11 cellular contexts compared by ENCODE assay signal in the genomic region with DNA sequence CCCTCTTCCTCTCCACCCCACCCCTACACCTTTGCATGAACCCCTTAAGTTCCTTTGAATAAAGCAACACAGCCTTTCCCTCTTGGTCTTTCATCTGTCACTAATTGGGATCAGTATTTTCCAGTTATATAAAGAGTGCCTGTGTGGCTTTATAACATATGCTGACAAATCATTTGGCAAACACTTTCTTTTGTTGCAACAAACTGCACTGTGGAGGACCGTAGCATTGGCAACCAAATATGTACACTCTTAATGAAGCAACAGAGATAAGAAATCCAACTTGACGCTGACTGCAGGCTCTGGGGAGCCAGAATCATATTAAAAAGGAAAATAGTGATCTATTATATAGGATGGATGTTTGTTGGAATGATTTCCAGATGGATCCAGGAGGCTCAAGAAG.
DNase-seq lines count a peak whose midpoint lies in the region; ATAC-seq and TF ChIP-seq lines count a peak whose summit lies in the region.
"Had no signal": no experiment of that assay in that cellular context is flagged by ENCODE, and none has a peak within 500 bp of the region (broad histone marks: within the 10 kb centered on the region; RNA-seq: fewer than 3 reads in every experiment).

No MANE protein-coding gene starts in this region.

- no peaks in the 10 kb centered on the region for H3K36me3 ChIP-seq in muscle layer of duodenum (ENCODE audit: control insufficient read depth in 1 of 2, insufficient read depth in 2 of 2, low read length in 2 of 2)

- no peak for TF ChIP-seq CTCF in AG04450 (IDR thresholded peaks at IDR 0.05; ENCODE audit: low read depth, low read length)
- no peak for TF ChIP-seq CTCF in epithelial cell of esophagus (IDR thresholded peaks at IDR 0.05; ENCODE audit: insufficient read depth, low read depth, low read length, missing control alignments)

- no peaks in the 10 kb centered on the region for H3K9me3 ChIP-seq in AG04450 (ENCODE audit: control insufficient read depth, insufficient read depth, low read length)
- no peaks in the 10 kb centered on the region for H3K9me3 ChIP-seq in muscle layer of duodenum (ENCODE audit: control insufficient read depth in 1 of 2, low read length in 2 of 2)

- peak; percentile 36 for DNase-seq in AG04450 (ENCODE audit: low read depth, low spot score)
- DNase-seq in NCI-H2029 treated with DMSO at 0.1 percent for 48 hours (lab: John Stamatoyannopoulos, UW) = peak; percentile 36
- DNase-seq in epithelial cell of esophagus (ENCODE audit: low read depth) = peak; percentile 60
- DNase-seq in activated T-cell treated with anti-CD3 and anti-CD28 coated beads for 4 hours = no peak
- no peak for DNase-seq in NCI-H2196 (lab: John Stamatoyannopoulos, UW; ENCODE audit: unreplicated experiment)
- DNase-seq in stimulated activated naive CD4-positive, alpha-beta T cell (lab: John Stamatoyannopoulos, UW) = no peak
- DNase-seq: activated CD4-positive, alpha-beta T cell treated with anti-CD3 and anti-CD28 coated beads for 4 hours; activated naive CD8-positive, alpha-beta T cell treated with anti-CD3 and anti-CD28 coated beads, Interleukin-2, amount 50 U/mL, for 24 hours had no signal

- H3K27me3 ChIP-seq in AG04450 (ENCODE audit: control insufficient read depth, insufficient read depth, low read length) = no peaks in the 10 kb centered on the region
- no peaks in the 10 kb centered on the region for H3K27me3 ChIP-seq in muscle layer of duodenum (ENCODE audit: low read depth, low read length)

- H3K4me3 ChIP-seq in AG04450 (ENCODE audit: low read depth, low read length) (no peak overlapping the region), epithelial cell of esophagus (ENCODE audit: low read length) (no peak overlapping the region), muscle layer of duodenum (ENCODE audit: low read depth in 1 of 2, low read length in 2 of 2) (peak overlapping the region in 1 of 2 donors; percentile 7)

- CTCF ChIA-PET in AG04450 (lab: Charles Lee) = no interaction called here

- POLR2A ChIA-PET in AG04450 (lab: Yijun Ruan, JAX) = interaction anchor here (0.9 to 1.1 kb wide), 2 partner anchors 24 to 79 kb away, joined by 3 to 8 read pairs; no protein-coding TSS in a partner anchor

- peak overlapping the region; percentile 83 for H3K27ac ChIP-seq in AG04450 (ENCODE audit: low read depth, low read length)
- H3K27ac ChIP-seq in muscle layer of duodenum (ENCODE audit: low read length) = peak overlapping the region; percentile 84
- H3K27ac ChIP-seq: C4-2B had no signal

- ATAC-seq in GM21447 (IDR thresholded peaks at IDR 0.05; ENCODE audit: unreplicated experiment) = no peak
- ATAC-seq: activated naive CD8-positive, alpha-beta T cell treated with anti-CD3 and anti-CD28 coated beads, Interleukin-2, amount 50 U/mL, for 24 hours had no signal

- H3K4me1 ChIP-seq in muscle layer of duodenum (ENCODE audit: control insufficient read depth in 1 of 2, insufficient read depth in 2 of 2, low read length in 2 of 2) = peaks cover 8 to 34% of the 10 kb centered on the region in 2 donors

Comparison
In these comparisons a context has a peak if more than half of its experiments do, and no peak if none do; other contexts are left out.
1. DNase-seq: peak in AG04450 (single experiment), NCI-H2029 treated with DMSO at 0.1 percent for 48 hours (single experiment) and epithelial cell of esophagus (single experiment); none in activated T-cell treated with anti-CD3 and anti-CD28 coated beads for 4 hours (single experiment), NCI-H2196 (single experiment) and stimulated activated naive CD4-positive, alpha-beta T cell (0 of 6).